ENCODE assay signal across 8 cellular contexts in genomic region chr13:37059136-37059847, GRCh38. TPM values are rescaled to one million over a fixed set of nuclear protein-coding genes. Genes with fewer than 3 reads are reported as not detected.
A peak's percentile ranks its signal among the peaks of the same experiment; 100 is the strongest.
DNase-seq lines count a peak whose midpoint lies in the region; ATAC-seq and TF ChIP-seq lines count a peak whose summit lies in the region.

Gene SUPT20H, minus strand, starts transcription at chr13:37059688. Its CDS starts 8,198 bp downstream, at chr13:37051490.

- H3K27ac Mint-ChIP-seq in activated naive CD4-positive, alpha-beta T cell treated with anti-CD3 and anti-CD28 coated beads, Interleukin-2, amount 50 U/mL, for 24 hours: peak within 1 kb of the TSS; percentile 97

- POLR2A ChIA-PET in GM10248 (lab: Yijun Ruan, JAX): no interaction called here

- WGBS in suprapubic skin: 0% methylated on average over 18 of the region's 63 CpGs

- H3K27ac ChIP-seq in suprapubic skin: peak within 1 kb of the TSS; percentile 91

- no peaks in the 10 kb centered on the region for H3K9me3 ChIP-seq in suprapubic skin

- peak within 1 kb of the TSS; percentile 77 for H3K4me3 ChIP-seq in suprapubic skin

- no peaks in the 10 kb centered on the region for H3K27me3 ChIP-seq in suprapubic skin

- no peaks in the 10 kb centered on the region for H3K27me3 Mint-ChIP-seq in activated naive CD4-positive, alpha-beta T cell treated with anti-CD3 and anti-CD28 coated beads, Interleukin-2, amount 50 U/mL, for 24 hours

- CTCF ChIA-PET in GM10248 (lab: Yijun Ruan, JAX): interaction anchor here (0.6 to 1.3 kb wide), 3 partner anchors 9 to 16 kb away, joined by 3 read pairs; no protein-coding TSS in a partner anchor

- TF ChIP-seq POLR2A in suprapubic skin (IDR thresholded peaks at IDR 0.05): peak; percentile 44 to 68

- no peaks in the 10 kb centered on the region for H3K9me3 Mint-ChIP-seq in activated naive CD4-positive, alpha-beta T cell treated with anti-CD3 and anti-CD28 coated beads, Interleukin-2, amount 50 U/mL, for 24 hours

- H3K36me3 Mint-ChIP-seq in activated naive CD4-positive, alpha-beta T cell treated with anti-CD3 and anti-CD28 coated beads, Interleukin-2, amount 50 U/mL, for 24 hours: peaks cover 7% of the 10 kb centered on the region

- peaks cover 54% of the 10 kb centered on the region for H3K4me1 Mint-ChIP-seq in activated naive CD4-positive, alpha-beta T cell treated with anti-CD3 and anti-CD28 coated beads, Interleukin-2, amount 50 U/mL, for 24 hours

- H3K4me3 Mint-ChIP-seq in activated naive CD4-positive, alpha-beta T cell treated with anti-CD3 and anti-CD28 coated beads, Interleukin-2, amount 50 U/mL, for 24 hours: peak within 1 kb of the TSS; percentile 97

- DNase-seq in GM10248 (ENCODE audit: extremely low spot score) (peak; percentile 94), NCI-H1048 (lab: John Stamatoyannopoulos, UW) (peak; percentile 59), globus pallidus (ENCODE audit: low spot score) (peak; percentile 88), occipital lobe (lab: John Stamatoyannopoulos, UW) (peak; percentile 90), suprapubic skin (ENCODE audit: low spot score in 2 of 2) (peak; percentile 95)

- no peaks in the 10 kb centered on the region for H3K36me3 ChIP-seq in suprapubic skin

- peaks cover 19% of the 10 kb centered on the region for H3K4me1 ChIP-seq in suprapubic skin

- no peak for TF ChIP-seq CTCF in GM10248 (IDR thresholded peaks at IDR 0.05; ENCODE audit: control extremely low read depth, extremely low read depth, low read depth, missing control alignments)
- TF ChIP-seq CTCF in suprapubic skin (IDR thresholded peaks at IDR 0.05): no peak

- TF ChIP-seq EP300 in suprapubic skin (IDR thresholded peaks at IDR 0.05): no peak

- ATAC-seq in HG02588 (IDR thresholded peaks at IDR 0.05; ENCODE audit: unreplicated experiment): peak; percentile 99
- peak; percentile 98 for ATAC-seq in SK-N-SH treated with all-trans-retinoic acid at 6 μM for 48 hours

TF ChIP-seq in SK-N-SH treated with all-trans-retinoic acid at 6 μM for 48 hours, 23 proteins besides CTCF, POLR2A, EP300 and RAD21:
- no peak for TF ChIP-seq TOX (CRISPR knock-in tag; IDR thresholded peaks at IDR 0.05; ENCODE audit: borderline replicate concordance)
- TF ChIP-seq ZC3H10 (CRISPR knock-in tag; IDR thresholded peaks at IDR 0.05): no peak
- TF ChIP-seq BACH2 (CRISPR knock-in tag; IDR thresholded peaks at IDR 0.05; ENCODE audit: borderline replicate concordance): no peak
- TF ChIP-seq CSRNP3 (CRISPR knock-in tag; IDR thresholded peaks at IDR 0.05): no peak
- TF ChIP-seq ZFP30 (CRISPR knock-in tag; IDR thresholded peaks at IDR 0.05): no peak
- TF ChIP-seq SNAI2 (CRISPR knock-in tag; IDR thresholded peaks at IDR 0.05): 0 out of 2 replicates have a peak, but pooled peaks have one; percentile 11
- no peak for TF ChIP-seq PATZ1 (CRISPR knock-in tag; IDR thresholded peaks at IDR 0.05; ENCODE audit: borderline replicate concordance)
- no peak for TF ChIP-seq ZNF565 (CRISPR knock-in tag; conservative IDR thresholded peaks at IDR 0.05; ENCODE audit: low read depth)
- no peak for TF ChIP-seq OSR1 (CRISPR knock-in tag; IDR thresholded peaks at IDR 0.05)
- no peak for TF ChIP-seq GLIS3 (CRISPR knock-in tag; IDR thresholded peaks at IDR 0.05)
- no peak for TF ChIP-seq RARB (CRISPR knock-in tag; IDR thresholded peaks at IDR 0.05)
- peak; percentile 71; the same call in 1 of the 2 replicates for TF ChIP-seq ZFP3 (CRISPR knock-in tag; IDR thresholded peaks at IDR 0.05)
- no peak for TF ChIP-seq ARNTL (CRISPR knock-in tag; IDR thresholded peaks at IDR 0.05; ENCODE audit: borderline replicate concordance, low read depth)
- no peak for TF ChIP-seq CREB5 (CRISPR knock-in tag; IDR thresholded peaks at IDR 0.05; ENCODE audit: low read depth)
- TF ChIP-seq ESRRG (CRISPR knock-in tag; IDR thresholded peaks at IDR 0.05): no peak
TF ChIP-seq in SK-N-SH treated with all-trans-retinoic acid at 6 μM for 48 hours: peak in this region for 2.

RNA-seq across cellular contexts. Expression of gene SUPT20H, which starts in this region (rescaled TPM):
- total RNA-seq in occipital lobe (88.6 TPM), suprapubic skin (10 to 100 TPM; 18.4 to 74.0 (median 42.9) TPM)

Comparison
In these comparisons a context has a peak if more than half of its experiments do, and no peak if none do; other contexts are left out.
1. Peak in every context shown above with its lines: DNase-seq, ATAC-seq, H3K4me3 ChIP-seq and H3K27ac ChIP-seq.